1 cellular context compared by ENCODE assay signal in genomic region chr2:7203056-7203467, GRCh38.
TF ChIP-seq lines count a peak whose summit lies in the region.

No MANE protein-coding gene starts in this region.

TF ChIP-seq in HepG2, 621 proteins besides CTCF, POLR2A, EP300 and RAD21 (continued from another document):
- no peak for TF ChIP-seq ZNF749 (CRISPR knock-in tag; IDR thresholded peaks at IDR 0.05; ENCODE audit: borderline replicate concordance)
